15 cellular contexts compared by ENCODE assay signal in the genomic region with DNA sequence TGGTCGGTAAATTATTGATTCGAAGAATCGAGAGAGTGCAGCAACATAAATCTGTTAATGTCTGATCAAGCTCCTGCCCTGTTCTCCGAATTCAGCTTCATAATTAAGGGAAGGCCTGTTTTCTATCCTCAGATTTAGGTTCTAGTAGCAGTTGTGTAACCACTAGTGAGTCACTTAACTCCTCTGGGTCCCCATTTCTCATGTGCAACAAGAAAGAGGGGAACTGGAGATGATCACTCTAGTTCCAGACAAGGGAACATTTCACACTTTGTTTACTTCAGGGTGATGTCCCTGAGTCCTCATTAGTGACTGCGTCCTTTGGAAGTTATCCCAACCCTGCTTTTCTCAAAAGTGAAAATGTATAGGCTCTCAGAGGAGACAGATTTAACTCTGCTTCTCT.
DNase-seq lines count a peak whose midpoint lies in the region; ATAC-seq and TF ChIP-seq lines count a peak whose summit lies in the region.
"Had no signal": no experiment of that assay in that cellular context is flagged by ENCODE, and none has a peak within 500 bp of the region (broad histone marks: within the 10 kb centered on the region; RNA-seq: fewer than 3 reads in every experiment).

No MANE protein-coding gene starts in this region.

- DNase-seq in Right ventricle myocardium superior = no peak
- no peak for DNase-seq in right atrium auricular region (ENCODE audit: low spot score)
- DNase-seq in esophagus squamous epithelium (lab: John Stamatoyannopoulos, UW) = no peak
- peak; percentile 82 for DNase-seq in mesenchymal stem cell
- DNase-seq in stimulated activated naive CD8-positive, alpha-beta T cell treated with anti-CD3 and anti-CD28 coated beads, Interleukin-15, amount 100 ng/mL, for 72 hours = no peak
- DNase-seq in NAMALWA (ENCODE audit: low spot score) = no peak
- DNase-seq in sigmoid colon = no peak
- DNase-seq: activated CD4-positive, alpha-beta memory T cell treated with anti-CD3 and anti-CD28 coated beads for 36 hours; dorsolateral prefrontal cortex; kidney; NCI-H2107; SHP77; stimulated activated CD4-positive, alpha-beta T cell treated with anti-CD3 and anti-CD28 coated beads, Interleukin-4, amount 100 ng/mL, for 4 hours had no signal

- no peak overlapping the region for H2BK120ac ChIP-seq in mesenchymal stem cell (ENCODE audit: low read depth, low read length)

- H3K4me3 Mint-ChIP-seq in stimulated activated naive CD8-positive, alpha-beta T cell treated with anti-CD3 and anti-CD28 coated beads, Interleukin-15, amount 100 ng/mL, for 72 hours = no peak overlapping the region
- H3K4me3 Mint-ChIP-seq: activated CD4-positive, alpha-beta memory T cell treated with anti-CD3 and anti-CD28 coated beads for 36 hours; stimulated activated effector memory CD8-positive, alpha-beta T cell treated with anti-CD3 and anti-CD28 coated beads, Interleukin-12 subunit alpha, Interleukin-12 subunit beta, amount 100 ng/mL, for 72 hours had no signal

- peak overlapping the region in 1 of 2 donors; percentile 47 for H3K27ac ChIP-seq in right atrium auricular region
- H3K27ac ChIP-seq in esophagus squamous epithelium = peak overlapping the region in 3 of 4 donors; percentile 1 to 46 (median 35)
- H3K27ac ChIP-seq in mesenchymal stem cell (ENCODE audit: low read length, poor library complexity, severe bottlenecking) = no peak overlapping the region
- H3K27ac ChIP-seq in sigmoid colon = peak overlapping the region in 1 of 4 donors; percentile 54
- H3K27ac ChIP-seq: dorsolateral prefrontal cortex had no signal

- H3K4me2 ChIP-seq in mesenchymal stem cell (ENCODE audit: low read length, poor library complexity, severe bottlenecking) = no peak overlapping the region

- H2AK5ac ChIP-seq in mesenchymal stem cell (ENCODE audit: low read length, severe bottlenecking) = no peak overlapping the region

- no peak overlapping the region for H2BK5ac ChIP-seq in mesenchymal stem cell (ENCODE audit: low read depth, low read length, poor library complexity, severe bottlenecking)

- no peaks in the 10 kb centered on the region for H3K9me3 Mint-ChIP-seq in stimulated activated naive CD8-positive, alpha-beta T cell treated with anti-CD3 and anti-CD28 coated beads, Interleukin-15, amount 100 ng/mL, for 72 hours
- H3K9me3 Mint-ChIP-seq: activated CD4-positive, alpha-beta memory T cell treated with anti-CD3 and anti-CD28 coated beads for 36 hours; stimulated activated effector memory CD8-positive, alpha-beta T cell treated with anti-CD3 and anti-CD28 coated beads, Interleukin-12 subunit alpha, Interleukin-12 subunit beta, amount 100 ng/mL, for 72 hours had no signal

- no peak overlapping the region for H3K4me3 ChIP-seq in right atrium auricular region
- no peak overlapping the region for H3K4me3 ChIP-seq in esophagus squamous epithelium
- H3K4me3 ChIP-seq in mesenchymal stem cell (ENCODE audit: insufficient read depth in 1 of 2, low read depth in 1 of 2, low read length in 2 of 2) = peak overlapping the region in 1 of 2 experiments; percentile 4
- no peak overlapping the region for H3K4me3 ChIP-seq in sigmoid colon
- H3K4me3 ChIP-seq: dorsolateral prefrontal cortex had no signal

- H3K14ac ChIP-seq in mesenchymal stem cell (ENCODE audit: low read length in 2 of 2) = no peak overlapping the region

- no peak overlapping the region for H2BK15ac ChIP-seq in mesenchymal stem cell (ENCODE audit: low read depth, poor library complexity, severe bottlenecking)

- no peak overlapping the region for H2BK12ac ChIP-seq in mesenchymal stem cell (ENCODE audit: low read length in 2 of 2)

- no peaks in the 10 kb centered on the region for H3K9me3 ChIP-seq in right atrium auricular region
- H3K9me3 ChIP-seq in esophagus squamous epithelium = no peaks in the 10 kb centered on the region
- H3K9me3 ChIP-seq in mesenchymal stem cell (ENCODE audit: control insufficient read depth, low read length) = no peaks in the 10 kb centered on the region
- no peaks in the 10 kb centered on the region for H3K9me3 ChIP-seq in sigmoid colon

- TF ChIP-seq POLR2A in esophagus squamous epithelium (IDR thresholded peaks at IDR 0.05) (no peak), sigmoid colon (IDR thresholded peaks at IDR 0.05) (no peak)

- no peak overlapping the region for H3K27ac Mint-ChIP-seq in stimulated activated naive CD8-positive, alpha-beta T cell treated with anti-CD3 and anti-CD28 coated beads, Interleukin-15, amount 100 ng/mL, for 72 hours
- H3K27ac Mint-ChIP-seq: activated CD4-positive, alpha-beta memory T cell treated with anti-CD3 and anti-CD28 coated beads for 36 hours; stimulated activated effector memory CD8-positive, alpha-beta T cell treated with anti-CD3 and anti-CD28 coated beads, Interleukin-12 subunit alpha, Interleukin-12 subunit beta, amount 100 ng/mL, for 72 hours had no signal

- no peak for TF ChIP-seq CTCF in right atrium auricular region (IDR thresholded peaks at IDR 0.05)
- TF ChIP-seq CTCF in esophagus squamous epithelium (IDR thresholded peaks at IDR 0.05) = no peak
- no peak for TF ChIP-seq CTCF in sigmoid colon (IDR thresholded peaks at IDR 0.05)

- WGBS in esophagus squamous epithelium, 2 donors = 75 to 83% methylated on average over 5 of the region's 5 CpGs
- 87% methylated on average over 3 of the region's 5 CpGs for WGBS in mesenchymal stem cell
- 78 to 84% methylated on average over 5 of the region's 5 CpGs for WGBS in sigmoid colon, 2 donors

- no peak overlapping the region for H3K4ac ChIP-seq in mesenchymal stem cell (ENCODE audit: low read depth in 1 of 2, low read length in 2 of 2)

- H3K4me1 ChIP-seq in right atrium auricular region = no peaks in the 10 kb centered on the region
- no peaks in the 10 kb centered on the region for H3K4me1 ChIP-seq in esophagus squamous epithelium
- peaks cover 2% of the 10 kb centered on the region for H3K4me1 ChIP-seq in mesenchymal stem cell (ENCODE audit: control insufficient read depth, insufficient read depth, low read depth, low read length)
- H3K4me1 ChIP-seq in sigmoid colon = no peaks in the 10 kb centered on the region

- no peaks in the 10 kb centered on the region for H3K4me1 Mint-ChIP-seq in stimulated activated naive CD8-positive, alpha-beta T cell treated with anti-CD3 and anti-CD28 coated beads, Interleukin-15, amount 100 ng/mL, for 72 hours
- H3K4me1 Mint-ChIP-seq: stimulated activated effector memory CD8-positive, alpha-beta T cell treated with anti-CD3 and anti-CD28 coated beads, Interleukin-12 subunit alpha, Interleukin-12 subunit beta, amount 100 ng/mL, for 72 hours had no signal

- ATAC-seq in Right ventricle myocardium superior (ENCODE audit: poor library complexity) (peak; percentile 96), GM21619 (IDR thresholded peaks at IDR 0.05; ENCODE audit: unreplicated experiment) (no peak)
- no peak for ATAC-seq in stimulated activated naive CD8-positive, alpha-beta T cell treated with anti-CD3 and anti-CD28 coated beads, Interleukin-15, amount 100 ng/mL, for 72 hours
- ATAC-seq: stimulated activated effector memory CD8-positive, alpha-beta T cell treated with anti-CD3 and anti-CD28 coated beads, Interleukin-12 subunit alpha, Interleukin-12 subunit beta, amount 100 ng/mL, for 72 hours had no signal

- H3K18ac ChIP-seq in mesenchymal stem cell (ENCODE audit: low read depth in 1 of 2, low read length in 2 of 2) = no peak overlapping the region

- H4K8ac ChIP-seq in mesenchymal stem cell (ENCODE audit: low read length) = no peak overlapping the region

- H3K23ac ChIP-seq in mesenchymal stem cell (ENCODE audit: low read length in 2 of 2) = no peak overlapping the region

- no peaks in the 10 kb centered on the region for H3K79me1 ChIP-seq in mesenchymal stem cell (replicated peaks; ENCODE audit: low read length, poor library complexity, severe bottlenecking)

- no peak for TF ChIP-seq EP300 in sigmoid colon (IDR thresholded peaks at IDR 0.05)

- H3K27me3 ChIP-seq in right atrium auricular region (no peaks in the 10 kb centered on the region), esophagus squamous epithelium (no peaks in the 10 kb centered on the region), mesenchymal stem cell (ENCODE audit: control insufficient read depth in 1 of 2, insufficient read depth in 1 of 2, low read length in 2 of 2) (no peaks in the 10 kb centered on the region), sigmoid colon (no peaks in the 10 kb centered on the region)

- peak overlapping the region; percentile 82 for H3K9ac ChIP-seq in mesenchymal stem cell (ENCODE audit: low read length)

- intact Hi-C loops in Right ventricle myocardium superior (cut with DNase I) = no loop called here
- intact Hi-C loops in esophagus squamous epithelium (cut with DNase I) = no loop called here
- intact Hi-C loops in sigmoid colon (cut with DNase I) = no loop called here

- H3K36me3 ChIP-seq in right atrium auricular region (no peaks in the 10 kb centered on the region), esophagus squamous epithelium (no peaks in the 10 kb centered on the region), mesenchymal stem cell (ENCODE audit: control insufficient read depth in 1 of 2, insufficient read depth in 2 of 2, low read depth in 1 of 2, low read length in 2 of 2) (no peaks in the 10 kb centered on the region), sigmoid colon (no peaks in the 10 kb centered on the region)

- H2AFZ ChIP-seq in mesenchymal stem cell (ENCODE audit: low read depth, low read length) = no peak overlapping the region

- no peak overlapping the region for H4K91ac ChIP-seq in mesenchymal stem cell (ENCODE audit: low read length)

- H3K27me3 Mint-ChIP-seq in stimulated activated naive CD8-positive, alpha-beta T cell treated with anti-CD3 and anti-CD28 coated beads, Interleukin-15, amount 100 ng/mL, for 72 hours = peaks cover 10% of the 10 kb centered on the region
